Comparison of ENCODE assay signal across 8 cellular contexts in genomic region chr15:59299919-59300617, GRCh38.
DNase-seq lines count a peak whose midpoint lies in the region; ATAC-seq, FAIRE-seq and TF ChIP-seq lines count a peak whose summit lies in the region.

No MANE protein-coding gene starts in this region.

- FAIRE-seq in GM19239 (lab: Jason Lieb, UNC) = peak; percentile 97

- DNase-seq in AG04450 (ENCODE audit: low read depth, low spot score) (peak; percentile 87), GM19239 (ENCODE audit: insufficient read length, low spot score) (peak; percentile 46), T-cell (peak; percentile 34 to 79 (median 62)), adipocyte (ENCODE audit: low read depth) (peak; percentile 93), hepatic stellate cell (ENCODE audit: low spot score) (peak; percentile 90), NCI-H2107 (lab: John Stamatoyannopoulos, UW) (no peak)
- DNase-seq in stimulated activated CD4-positive, alpha-beta T cell treated with anti-CD3 and anti-CD28 coated beads, Interleukin-2, amount 100 ng/mL, for 48 hours = peak; percentile 43 to 44

- H3K9me3 ChIP-seq in AG04450 (ENCODE audit: control insufficient read depth, insufficient read depth, low read length) = no peaks in the 10 kb centered on the region
- H3K9me3 ChIP-seq in adipocyte (ENCODE audit: control insufficient read depth, low read length) = no peaks in the 10 kb centered on the region

- H3K27me3 Mint-ChIP-seq in T-cell = peaks cover 0 to under 1% of the 10 kb centered on the region in 2 donors

- POLR2A ChIA-PET in AG04450 (lab: Yijun Ruan, JAX) = interaction anchor here (0.6 to 0.7 kb wide), 3 partner anchors 10 to 73 kb away, joined by 3 read pairs; partner anchors contain the start of gene MYO1E
- POLR2A ChIA-PET in T-cell (lab: Charles Lee) = interaction anchor here (0.6 to 0.7 kb wide), 8 partner anchors 15 to 828 kb away, joined by 3 to 8 read pairs (median 4); no protein-coding TSS in a partner anchor

- no peaks in the 10 kb centered on the region for H3K36me3 Mint-ChIP-seq in T-cell

- ATAC-seq in HG03439 (IDR thresholded peaks at IDR 0.05; ENCODE audit: unreplicated experiment) = peak; percentile 53
- peak; percentile 95 to 99 (median 98) for ATAC-seq in T-cell (replicated peaks in 1 of 4)

- H3K27ac ChIP-seq in AG04450 (ENCODE audit: low read depth, low read length) = peak overlapping the region; percentile 62

- peaks cover 42% of the 10 kb centered on the region for H3K4me1 ChIP-seq in adipocyte (ENCODE audit: control insufficient read depth, insufficient read depth, low read length)

- H3K4me1 Mint-ChIP-seq in T-cell = peaks cover 29 to 40% (median 38%) of the 10 kb centered on the region in 3 donors

- peak overlapping the region; percentile 22 for H3K9ac ChIP-seq in adipocyte (ENCODE audit: low read length)

- peak overlapping the region; percentile 24 to 46 for H3K27ac Mint-ChIP-seq in T-cell

- no peak overlapping the region; the same call in 1 of the 2 replicates for H3K4me3 ChIP-seq in AG04450 (ENCODE audit: low read depth, low read length)
- peak overlapping the region; percentile 32 for H3K4me3 ChIP-seq in adipocyte (ENCODE audit: low read length)

- no peaks in the 10 kb centered on the region for H3K36me3 ChIP-seq in adipocyte (ENCODE audit: control insufficient read depth, insufficient read depth, low read length, severe bottlenecking)

- CTCF ChIA-PET in AG04450 (lab: Charles Lee) = interaction anchor here (1.0 to 1.4 kb wide), 3 partner anchors 26 to 53 kb away, joined by 3 to 13 read pairs (median 5); no protein-coding TSS in a partner anchor
- CTCF ChIA-PET in T-cell (lab: Charles Lee) = interaction anchor here (0.7 to 1.0 kb wide), 6 partner anchors 9 to 229 kb away, joined by 3 to 12 read pairs (median 5); no protein-coding TSS in a partner anchor

- peak overlapping the region; percentile 29 to 75 (median 50) for H3K4me3 Mint-ChIP-seq in T-cell

- TF ChIP-seq CTCF in AG04450 (IDR thresholded peaks at IDR 0.05; ENCODE audit: low read depth, low read length) = no peak

- H3K27me3 ChIP-seq in AG04450 (ENCODE audit: control insufficient read depth, insufficient read depth, low read length) (no peaks in the 10 kb centered on the region), adipocyte (replicated peaks; ENCODE audit: control insufficient read depth, insufficient read depth, low read length) (no peaks in the 10 kb centered on the region)

- H3K9me3 Mint-ChIP-seq in T-cell = no peaks in the 10 kb centered on the region
